In the genomic region with DNA sequence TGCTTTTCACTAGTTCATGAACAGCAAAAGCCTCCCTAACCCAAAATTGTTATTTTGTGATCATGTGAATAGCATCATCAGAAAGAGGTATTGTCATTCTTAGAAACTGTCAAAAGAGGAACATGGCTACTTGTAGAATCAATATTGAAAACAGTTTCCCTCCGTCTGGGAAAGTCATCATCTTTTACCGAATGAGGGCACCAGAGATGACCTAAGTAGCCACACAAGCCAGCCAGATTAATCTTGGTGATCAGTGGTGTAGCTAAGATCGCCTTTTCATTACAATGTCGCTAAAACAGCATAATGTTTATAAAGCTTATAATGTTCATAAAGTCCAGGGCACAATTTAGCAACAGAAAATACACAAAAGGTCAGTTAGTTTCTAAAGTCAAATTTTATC, we compare ENCODE assay signal across 13 cellular contexts.
A peak's percentile ranks its signal among the peaks of the same experiment; 100 is the strongest.
DNase-seq lines count a peak whose midpoint lies in the region; ATAC-seq and TF ChIP-seq lines count a peak whose summit lies in the region.
"Had no signal": no experiment of that assay in that cellular context is flagged by ENCODE, and none has a peak within 500 bp of the region (broad histone marks: within the 10 kb centered on the region; RNA-seq: fewer than 3 reads in every experiment).

No MANE protein-coding gene starts in this region.

- H3K4me3 ChIP-seq in upper lobe of right lung (no peak overlapping the region), sigmoid colon (no peak overlapping the region)
- H3K4me3 ChIP-seq: BLaER1 treated with 17β-estradiol and CSF1 and Interleukin-3, amounts not matched to agents 10 nM and 100 nM; GM23248; HAP-1 had no signal

- H3K27ac ChIP-seq in upper lobe of right lung, result no peak overlapping the region
- H3K27ac ChIP-seq in sigmoid colon, result no peak overlapping the region
- H3K27ac ChIP-seq: BLaER1 treated with 17β-estradiol and CSF1 and Interleukin-3, amounts not matched to agents 10 nM and 100 nM; GM23248 had no signal

- ATAC-seq in upper lobe of right lung, result peak; percentile 22
- ATAC-seq: CD8-positive, alpha-beta T cell had no signal

- H3K36me3 ChIP-seq in upper lobe of right lung, result peaks cover 13% of the 10 kb centered on the region
- H3K36me3 ChIP-seq in sigmoid colon, result peaks cover 4 to 45% (median 7%) of the 10 kb centered on the region in 4 donors
- H3K36me3 ChIP-seq: HAP-1 had no signal

- WGBS in sigmoid colon, 2 donors, result 89 to 92% methylated on average over 4 of the region's 4 CpGs

- no peak for TF ChIP-seq POLR2A in sigmoid colon (IDR thresholded peaks at IDR 0.05)

- intact Hi-C loops in upper lobe of right lung (cut with DNase I), result no loop called here
- intact Hi-C loops in sigmoid colon (cut with DNase I), result no loop called here

- no peaks in the 10 kb centered on the region for H3K9me3 ChIP-seq in upper lobe of right lung
- no peaks in the 10 kb centered on the region for H3K9me3 ChIP-seq in sigmoid colon
- H3K9me3 ChIP-seq: BLaER1 treated with 17β-estradiol and CSF1 and Interleukin-3, amounts not matched to agents 10 nM and 100 nM; HAP-1 had no signal

- TF ChIP-seq EP300 in sigmoid colon (IDR thresholded peaks at IDR 0.05), result no peak

- no peak for TF ChIP-seq CTCF in upper lobe of right lung (IDR thresholded peaks at IDR 0.05)
- no peak for TF ChIP-seq CTCF in sigmoid colon (IDR thresholded peaks at IDR 0.05)

- H3K4me1 ChIP-seq in upper lobe of right lung (no peaks in the 10 kb centered on the region), sigmoid colon (peaks cover 0 to 17% (median 5%) of the 10 kb centered on the region in 4 donors)

- DNase-seq in NOMO-1 treated with DMSO at 0.1 percent for 48 hours (lab: John Stamatoyannopoulos, UW; ENCODE audit: unreplicated experiment) (peak; percentile 9), NOMO-1 treated with dmso at 0.1 percent for 144 hours (lab: John Stamatoyannopoulos, UW; ENCODE audit: unreplicated experiment) (no peak), OCI-M1 (lab: John Stamatoyannopoulos, UW) (peak; percentile 30), medulla oblongata (ENCODE audit: extremely low spot score) (peak; percentile 32), upper lobe of right lung (no peak), sigmoid colon (no peak), NCI-H2227 treated with DMSO at 0.1 percent for 48 hours (lab: John Stamatoyannopoulos, UW) (no peak)
- DNase-seq in activated CD4-positive, alpha-beta T cell treated with anti-CD3 and anti-CD28 coated beads, Interleukin-2, amount 50 U/mL, for 1 hour, result no peak
- DNase-seq: 8988T; CD8-positive, alpha-beta T cell; GM23248 had no signal

- H3K27me3 ChIP-seq in upper lobe of right lung, result no peaks in the 10 kb centered on the region
- H3K27me3 ChIP-seq in sigmoid colon, result no peaks in the 10 kb centered on the region
- H3K27me3 ChIP-seq: BLaER1 treated with 17β-estradiol and CSF1 and Interleukin-3, amounts not matched to agents 10 nM and 100 nM had no signal

Comparison
In these comparisons a context has a peak if more than half of its experiments do, and no peak if none do; other contexts are left out.
1. DNase-seq: peak in NOMO-1 treated with DMSO at 0.1 percent for 48 hours (single experiment), OCI-M1 (single experiment) and medulla oblongata (single experiment); none in NOMO-1 treated with dmso at 0.1 percent for 144 hours (single experiment), upper lobe of right lung (single experiment), activated CD4-positive, alpha-beta T cell treated with anti-CD3 and anti-CD28 coated beads, Interleukin-2, amount 50 U/mL, for 1 hour (single experiment), sigmoid colon (single experiment) and NCI-H2227 treated with DMSO at 0.1 percent for 48 hours (single experiment).